8 cellular contexts compared by ENCODE assay signal in the genomic region with DNA sequence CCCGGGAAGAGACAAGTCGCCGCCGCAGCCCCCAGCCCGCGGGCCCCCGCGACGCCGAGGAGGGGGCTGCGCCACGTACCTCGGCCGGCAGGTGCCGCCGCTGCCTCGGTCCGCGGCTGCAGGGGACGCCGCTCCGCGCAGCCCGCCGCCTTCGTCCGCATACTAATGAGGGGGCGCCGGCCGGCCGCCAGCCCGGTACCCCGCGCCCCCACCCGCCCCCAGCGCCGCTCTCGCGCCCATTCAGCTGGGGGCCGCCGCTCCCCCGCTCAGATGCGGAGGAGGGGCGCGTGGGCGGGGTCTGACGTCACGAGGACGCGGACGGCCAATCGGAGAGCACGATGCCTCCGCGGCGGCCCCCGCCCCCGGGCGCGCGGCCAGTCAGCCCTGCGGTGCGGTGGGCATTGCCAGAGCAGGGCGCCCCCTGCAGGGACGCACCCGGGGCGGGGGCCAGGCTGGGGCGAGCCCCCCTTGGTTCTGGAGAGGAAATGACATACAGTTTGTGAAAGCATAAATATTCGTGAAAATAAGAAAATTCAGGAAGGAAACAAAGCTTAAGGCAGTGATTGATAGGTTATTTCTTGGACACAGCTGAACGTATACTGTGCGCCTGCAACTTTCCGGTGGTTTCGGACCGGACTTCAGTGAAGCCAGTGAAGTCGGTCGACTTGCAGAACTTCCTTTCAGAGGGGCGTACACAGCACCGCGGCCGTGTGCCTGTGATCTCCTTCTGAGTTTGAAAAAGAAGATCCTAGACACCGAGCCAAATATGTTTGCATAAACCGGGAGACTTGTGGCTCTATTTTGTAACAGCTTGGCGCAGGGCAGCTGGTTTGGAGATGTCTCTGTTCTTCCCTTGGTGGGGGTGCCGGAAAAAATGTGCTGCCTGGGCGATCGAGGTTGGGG. TPM values are rescaled to one million over a fixed set of nuclear protein-coding genes. Genes with fewer than 3 reads are reported as not detected.
DNase-seq lines count a peak whose midpoint lies in the region; ATAC-seq, FAIRE-seq and TF ChIP-seq lines count a peak whose summit lies in the region.

A gene (minus strand): TSS at position 246 of the 903 bp plus-strand sequence. CDS start 85 bp downstream, at position 161.

- no peak within 1 kb of the TSS for H3K4ac ChIP-seq in H1 (replicated peaks; ENCODE audit: insufficient read length, low read depth, low read length)
- no peak within 1 kb of the TSS for H3K4ac ChIP-seq in mesendoderm (ENCODE audit: low read depth, low read length)

- no peak within 1 kb of the TSS for H2BK20ac ChIP-seq in H1 (ENCODE audit: low read length)

- H3K9me3 ChIP-seq in CD4-positive, alpha-beta memory T cell (ENCODE audit: control insufficient read depth in 1 of 2, low read length in 2 of 2): no peaks in the 10 kb centered on the region
- no peaks in the 10 kb centered on the region for H3K9me3 ChIP-seq in H1 (ENCODE audit: insufficient read depth in 2 of 2, low read depth in 1 of 2, low read length in 1 of 2)

- no peak within 1 kb of the TSS for H2AK5ac ChIP-seq in H1 (ENCODE audit: low read depth, low read length)
- H2AK5ac ChIP-seq in mesendoderm (ENCODE audit: low read length): no peak within 1 kb of the TSS

- peak within 1 kb of the TSS; percentile 94 to 99 (median 96) for H3K27ac Mint-ChIP-seq in CD4-positive, alpha-beta memory T cell

- H3K14ac ChIP-seq in H1 (ENCODE audit: insufficient read length): no peak within 1 kb of the TSS

- H3K4me2 ChIP-seq in H1 (ENCODE audit: insufficient read depth in 1 of 2, low read depth in 2 of 2, low read length in 2 of 2): peak within 1 kb of the TSS; percentile 80 to 90
- H3K4me2 ChIP-seq in mesendoderm (ENCODE audit: low read length): peak within 1 kb of the TSS; percentile 96

- H3K23me2 ChIP-seq in H1 (ENCODE audit: low read depth, low read length): peaks cover 10% of the 10 kb centered on the region; the same call in 1 of the 2 replicates

- peak; percentile 25 to 54; a peak in 3 of 4 replicates for TF ChIP-seq RAD21 in H1 (IDR thresholded peaks at IDR 0.05 in 1 of 2, conservative IDR thresholded peaks at IDR 0.05 in 1 of 2; ENCODE audit: low read depth in 2 of 2, low read length in 2 of 2)

- no peaks in the 10 kb centered on the region for H3K79me2 ChIP-seq in H1 (ENCODE audit: control insufficient read depth in 1 of 2, insufficient read depth in 2 of 2, low read length in 2 of 2)
- no peaks in the 10 kb centered on the region for H3K79me2 ChIP-seq in mesendoderm (ENCODE audit: control insufficient read depth, insufficient read depth, low read length)

- no peak for TF ChIP-seq EP300 in H1 (IDR thresholded peaks at IDR 0.05; ENCODE audit: borderline replicate concordance in 1 of 2, low read depth in 2 of 2, low read length in 2 of 2)

- no peaks in the 10 kb centered on the region for H3K79me1 ChIP-seq in H1 (ENCODE audit: low read depth, low read length)
- no peaks in the 10 kb centered on the region for H3K79me1 ChIP-seq in mesendoderm (ENCODE audit: low read length)

- H3K27ac ChIP-seq in CD4-positive, alpha-beta memory T cell (ENCODE audit: low read depth, low read length): peak within 1 kb of the TSS; percentile 69
- H3K27ac ChIP-seq in H1 (ENCODE audit: low read depth, low read length) (no peak within 1 kb of the TSS), mesendoderm (ENCODE audit: low read depth, low read length) (no peak within 1 kb of the TSS)

- H3K27me3 Mint-ChIP-seq in CD4-positive, alpha-beta memory T cell: no peaks in the 10 kb centered on the region

- H3K36me3 Mint-ChIP-seq in CD4-positive, alpha-beta memory T cell: peaks cover 0 to 16% of the 10 kb centered on the region in 2 donors

- TF ChIP-seq CTCF in H1 (IDR thresholded peaks at IDR 0.05; ENCODE audit: control extremely low read depth in 1 of 3, insufficient read depth in 1 of 3, low read depth in 1 of 3, low read length in 3 of 3): peak; percentile 55 to 69 (median 69)

- intact Hi-C loops in CD4-positive, alpha-beta memory T cell (cut with micrococcal nuclease): loop anchor here (1.0 kb wide), 4 partner anchors 62 to 217 kb away; a partner anchor contains a TSS

- no peak for TF ChIP-seq POLR2A in H1 (IDR thresholded peaks at IDR 0.05; ENCODE audit: control extremely low read depth in 1 of 2, low read depth in 2 of 2, low read length in 2 of 2)

- ATAC-seq in GM19438 (IDR thresholded peaks at IDR 0.05; ENCODE audit: low read depth, unreplicated experiment) (peak; percentile 85), HG03571 (IDR thresholded peaks at IDR 0.05; ENCODE audit: unreplicated experiment) (peak; percentile 85)

- no peak within 1 kb of the TSS for H3K56ac ChIP-seq in H1 (replicated peaks; ENCODE audit: insufficient read length, low read depth, low read length)
- H3K56ac ChIP-seq in mesendoderm (ENCODE audit: low read length): peak within 1 kb of the TSS; percentile 86

- DNase-seq in CD4-positive, alpha-beta memory T cell: peak; percentile 89 to 94 (median 92)
- DNase-seq in NK-92 treated with Interleukin-12 subunit alpha and Interleukin-12 subunit beta, amount 100 ng/mL, for 24 hours (lab: John Stamatoyannopoulos, UW): peak; percentile 85
- peak; percentile 89 to 94 for DNase-seq in activated CD8-positive, alpha-beta memory T cell treated with anti-CD3 and anti-CD28 coated beads for 4 hours (ENCODE audit: low read depth in 2 of 2)
- DNase-seq in H1 (ENCODE audit: low read depth in 1 of 2, low spot score in 2 of 2) (peak; percentile 49 to 94), mesendoderm (peak; percentile 88)
- DNase-seq in stimulated activated CD8-positive, alpha-beta memory T cell treated with anti-CD3 and anti-CD28 coated beads, Interleukin-15, amount 100 ng/mL, for 24 hours (ENCODE audit: low read depth): peak; percentile 94

- H3K4me1 ChIP-seq in CD4-positive, alpha-beta memory T cell (ENCODE audit: insufficient read depth, low read length): peaks cover 48% of the 10 kb centered on the region
- H3K4me1 ChIP-seq in H1 (replicated peaks in 1 of 4; ENCODE audit: control insufficient read depth in 3 of 4, insufficient read depth in 4 of 4, low read length in 3 of 4) (peaks cover 5 to 8% (median 6%) of the 10 kb centered on the region in 4 experiments), mesendoderm (ENCODE audit: control insufficient read depth, low read depth, low read length) (no peaks in the 10 kb centered on the region)

- H2BK15ac ChIP-seq in H1 (ENCODE audit: low read length) (no peak within 1 kb of the TSS), mesendoderm (replicated peaks; ENCODE audit: low read depth) (no peak within 1 kb of the TSS)

- peaks cover 0 to 3% of the 10 kb centered on the region in 2 experiments for H4K20me1 ChIP-seq in H1 (replicated peaks in 1 of 2; ENCODE audit: control insufficient read depth in 1 of 2, insufficient read depth in 2 of 2, low read length in 2 of 2)

- H4K8ac ChIP-seq in H1 (ENCODE audit: extremely low read depth, insufficient read depth, low read length): no peak within 1 kb of the TSS; the same call in 1 of the 2 replicates
- no peak within 1 kb of the TSS for H4K8ac ChIP-seq in mesendoderm (ENCODE audit: low read depth, low read length)

- WGBS in H1 (ENCODE audit: extremely low coverage in 1 of 2, insufficient coverage in 1 of 2, insufficient read length in 1 of 2, insufficient replicate concordance in 2 of 2, low coverage in 1 of 2, low lambda C conversion rate in 2 of 2, missing lambda C conversion rate in 1 of 2), 2 experiments: 3% methylated on average over 46 of the region's 86 CpGs; no CpG with 5 or more reads in 1 of the 2 experiments
- WGBS in mesendoderm (ENCODE audit: extremely low coverage, insufficient coverage, low lambda C conversion rate): no CpG with 5 or more reads among the region's 86 CpGs

- H4K91ac ChIP-seq in H1 (replicated peaks; ENCODE audit: insufficient read length, low read length): no peak within 1 kb of the TSS

- H3K36me3 ChIP-seq in CD4-positive, alpha-beta memory T cell (ENCODE audit: insufficient read depth, low read length): no peaks in the 10 kb centered on the region
- no peaks in the 10 kb centered on the region for H3K36me3 ChIP-seq in H1 (ENCODE audit: control insufficient read depth in 2 of 4, insufficient read depth in 4 of 4, low read length in 3 of 4)
- no peaks in the 10 kb centered on the region for H3K36me3 ChIP-seq in mesendoderm (ENCODE audit: control insufficient read depth, insufficient read depth, low read length)

- no peak within 1 kb of the TSS for H3K18ac ChIP-seq in H1 (ENCODE audit: extremely low read depth, low read length)
- H3K18ac ChIP-seq in mesendoderm (ENCODE audit: low read length): peak within 1 kb of the TSS; percentile 65

- peak within 1 kb of the TSS; percentile 87 to 96 for H3K4me3 ChIP-seq in CD4-positive, alpha-beta memory T cell (ENCODE audit: low read length in 2 of 2)
- H3K4me3 ChIP-seq in H1 (ENCODE audit: extremely low read depth in 1 of 4, insufficient read depth in 2 of 4, low read depth in 3 of 4, low read length in 4 of 4): peak within 1 kb of the TSS; percentile 53 to 88 (median 76)
- H3K4me3 ChIP-seq in mesendoderm (ENCODE audit: low read length): peak within 1 kb of the TSS; percentile 45

- H4K5ac ChIP-seq in H1 (ENCODE audit: insufficient read length, low read depth, low read length): no peak within 1 kb of the TSS
- H4K5ac ChIP-seq in mesendoderm (ENCODE audit: low read length): no peak within 1 kb of the TSS

- H3K9me3 Mint-ChIP-seq in CD4-positive, alpha-beta memory T cell: peaks cover 0 to 3% (median 0%) of the 10 kb centered on the region in 8 donors

- no peaks in the 10 kb centered on the region for H3K27me3 ChIP-seq in CD4-positive, alpha-beta memory T cell (ENCODE audit: insufficient read depth, low read length)
- H3K27me3 ChIP-seq in H1 (replicated peaks in 1 of 4; ENCODE audit: control insufficient read depth in 3 of 4, extremely low read depth in 1 of 4, insufficient read depth in 3 of 4, low read length in 3 of 4) (peaks cover 0 to 19% (median 13%) of the 10 kb centered on the region in 4 experiments; a peak in 6 of 7 replicates), mesendoderm (ENCODE audit: insufficient read depth, low read length, poor library complexity) (no peaks in the 10 kb centered on the region)

- peak within 1 kb of the TSS; percentile 87 for H2AFZ ChIP-seq in H1 (ENCODE audit: low read length)

- H3K23ac ChIP-seq in H1 (ENCODE audit: insufficient read length) (no peak within 1 kb of the TSS), mesendoderm (ENCODE audit: low read length) (no peak within 1 kb of the TSS)

- no peak within 1 kb of the TSS for H2BK12ac ChIP-seq in H1 (ENCODE audit: low read depth, low read length)

- peak within 1 kb of the TSS; percentile 94 to 98 (median 94) for H3K4me3 Mint-ChIP-seq in CD4-positive, alpha-beta memory T cell

- no peak for FAIRE-seq in H1 (lab: Jason Lieb, UNC)

- H2BK120ac ChIP-seq in H1 (replicated peaks; ENCODE audit: low read depth, low read length) (no peak within 1 kb of the TSS), mesendoderm (ENCODE audit: low read depth, low read length) (peak within 1 kb of the TSS; percentile 32)

- CTCF ChIA-PET in CD4-positive, alpha-beta memory T cell (lab: Charles Lee; ENCODE audit: partially characterized antibody): interaction anchor here (0.6 to 9.5 kb wide), 36 partner anchors 8 to 218 kb away, joined by 3 to 275 read pairs (median 4); a partner anchor contains a TSS
- CTCF ChIA-PET in H1 (lab: Charles Lee; ENCODE audit: partially characterized antibody): interaction anchor here (0.7 to 3.9 kb wide), 26 partner anchors 8 to 189 kb away, joined by 3 to 19 read pairs (median 4); no protein-coding TSS in a partner anchor

- POLR2A ChIA-PET in CD4-positive, alpha-beta memory T cell (lab: Charles Lee; ENCODE audit: partially characterized antibody): interaction anchor here (0.8 to 5.8 kb wide), 25 partner anchors 10 to 552 kb away, joined by 3 to 140 read pairs (median 8); a partner anchor contains a TSS
- POLR2A ChIA-PET in H1 (lab: Charles Lee; ENCODE audit: partially characterized antibody): interaction anchor here (1.1 to 1.4 kb wide), 2 partner anchors 15 to 133 kb away, joined by 3 to 4 read pairs; no protein-coding TSS in a partner anchor

- peaks cover 42 to 78% (median 58%) of the 10 kb centered on the region in 4 donors for H3K4me1 Mint-ChIP-seq in CD4-positive, alpha-beta memory T cell

- H2BK5ac ChIP-seq in H1 (ENCODE audit: low read depth, low read length) (peak within 1 kb of the TSS; percentile 62; the same call in 1 of the 2 replicates), mesendoderm (ENCODE audit: low read length) (no peak within 1 kb of the TSS)

- peak within 1 kb of the TSS; percentile 24 to 78 (median 46) for H3K9ac ChIP-seq in H1 (replicated peaks in 1 of 4; ENCODE audit: extremely low read depth in 1 of 4, low read depth in 3 of 4, low read length in 3 of 4)
- H3K9ac ChIP-seq in mesendoderm (ENCODE audit: low read length): peak within 1 kb of the TSS; percentile 59

RNA-seq across cellular contexts. Expression of the gene that starts here (rescaled TPM):
- 10 to 100 TPM; 37.1 to 41.7 TPM for total RNA-seq in CD4-positive, alpha-beta memory T cell
- polyA plus RNA-seq in CD4-positive, alpha-beta memory T cell: 10 to 100 TPM in 1 of 2 donors, 1 to 10 TPM in 1; 8.0 to 13.3 TPM
- total RNA-seq in H1 (2021; fragmentation: NEBNext Ultra II Directional; extraction: Animal tissue kit (Norgen Biotek cat#: 25700)): 3.0 and 4.5 TPM in 2 replicates
- 1.6 and 1.9 TPM in 2 replicates for polyA plus RNA-seq in H1 (2011; rRNA removed)
- 2.4 TPM for polyA plus RNA-seq in H1 (2011; cell fraction: cytosol; rRNA removed)
- 1.8 TPM for polyA plus RNA-seq in H1 (2011; cell fraction: nucleus; rRNA removed)
- 2.3 to 3.2 TPM (median 2.6 TPM) in 4 replicates for polyA plus RNA-seq in H1 (2012, experiment 1 of 2)
- 1.3 TPM for polyA plus RNA-seq in H1 (2012, experiment 2 of 2)
- 3.6 TPM for polyA plus RNA-seq in H1 (2013, experiment 1 of 2)
- polyA plus RNA-seq in H1 (2013, experiment 2 of 2): 3.3 TPM
- 4.4 and 6.3 TPM in 2 replicates for polyA minus RNA-seq in H1 (2011; rRNA and poly(A)+ RNA removed)
- 2.9 TPM for polyA minus RNA-seq in H1 (2011; cell fraction: cytosol; rRNA and poly(A)+ RNA removed)
- polyA minus RNA-seq in H1 (2011; cell fraction: nucleus; rRNA and poly(A)+ RNA removed): 8.2 TPM
- polyA plus RNA-seq in mesendoderm (2013, experiment 1 of 2): 1.3 TPM
- 0.92 TPM for polyA plus RNA-seq in mesendoderm (2013, experiment 2 of 2)
